In the genomic region with DNA sequence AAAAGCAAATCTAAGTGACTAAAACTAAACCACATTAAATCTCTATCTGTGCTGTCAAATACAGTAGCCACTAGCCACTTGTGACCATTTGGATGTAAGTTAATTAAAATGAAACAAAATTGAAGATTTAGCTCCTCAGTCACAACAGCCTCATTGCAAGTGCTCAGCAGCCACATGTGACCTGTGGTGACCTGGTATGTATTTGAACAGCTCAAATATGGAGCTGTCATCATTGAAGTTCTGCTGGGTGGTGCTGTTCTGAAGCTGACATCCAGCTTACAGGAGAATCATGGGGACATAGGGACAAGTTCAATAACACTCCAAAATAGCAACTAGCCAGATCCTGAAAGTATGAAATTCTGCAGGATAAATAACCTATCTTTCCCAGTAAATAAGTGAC, we compare ENCODE assay signal across 19 cellular contexts. TPM values are rescaled to one million over a fixed set of nuclear protein-coding genes. Genes with fewer than 3 reads are reported as not detected.
A peak's percentile ranks its signal among the peaks of the same experiment; 100 is the strongest.
DNase-seq lines count a peak whose midpoint lies in the region; ATAC-seq and TF ChIP-seq lines count a peak whose summit lies in the region.
"Had no signal": no experiment of that assay in that cellular context is flagged by ENCODE, and none has a peak within 500 bp of the region (broad histone marks: within the 10 kb centered on the region; RNA-seq: fewer than 3 reads in every experiment).

No MANE protein-coding gene starts in this region.

- no peaks in the 10 kb centered on the region for H3K27me3 Mint-ChIP-seq in activated naive CD4-positive, alpha-beta T cell treated with anti-CD3 and anti-CD28 coated beads, Interleukin-2, amount 50 U/mL, for 24 hours
- H3K27me3 Mint-ChIP-seq in activated naive CD4-positive, alpha-beta T cell treated with anti-CD3 and anti-CD28 coated beads for 36 hours (ENCODE audit: low read depth), result no peaks in the 10 kb centered on the region
- no peaks in the 10 kb centered on the region for H3K27me3 Mint-ChIP-seq in CD4-positive, CD25-positive, alpha-beta regulatory T cell
- no peaks in the 10 kb centered on the region for H3K27me3 Mint-ChIP-seq in memory B cell
- H3K27me3 Mint-ChIP-seq: CD4-positive, alpha-beta T cell had no signal

- no peaks in the 10 kb centered on the region for H3K9me3 Mint-ChIP-seq in activated naive CD4-positive, alpha-beta T cell treated with anti-CD3 and anti-CD28 coated beads, Interleukin-2, amount 50 U/mL, for 24 hours
- H3K9me3 Mint-ChIP-seq in activated naive CD4-positive, alpha-beta T cell treated with anti-CD3 and anti-CD28 coated beads for 36 hours, result no peaks in the 10 kb centered on the region
- no peaks in the 10 kb centered on the region for H3K9me3 Mint-ChIP-seq in CD4-positive, CD25-positive, alpha-beta regulatory T cell
- H3K9me3 Mint-ChIP-seq in memory B cell, result no peaks in the 10 kb centered on the region
- H3K9me3 Mint-ChIP-seq: CD4-positive, alpha-beta T cell; GM23338; HFFc6 had no signal

- intact Hi-C loops in activated naive CD4-positive, alpha-beta T cell treated with anti-CD3 and anti-CD28 coated beads for 36 hours (cut with micrococcal nuclease), result no loop called here
- intact Hi-C loops in colonic mucosa (cut with DNase I), result no loop called here

- H3K9ac ChIP-seq in colonic mucosa (ENCODE audit: low read depth in 2 of 2, low read length in 2 of 2), result no peak overlapping the region

- no peaks in the 10 kb centered on the region for H3K4me1 ChIP-seq in CD4-positive, CD25-positive, alpha-beta regulatory T cell (ENCODE audit: control insufficient read depth, insufficient read depth, low read length, poor library complexity, severe bottlenecking)
- no peaks in the 10 kb centered on the region for H3K4me1 ChIP-seq in colonic mucosa
- H3K4me1 ChIP-seq: BE2C had no signal

- CTCF ChIA-PET in activated naive CD4-positive, alpha-beta T cell treated with anti-CD3 and anti-CD28 coated beads for 36 hours (lab: Charles Lee), result interaction anchor here (0.9 to 2.0 kb wide), 2 partner anchors 35 to 64 kb away, joined by 3 to 13 read pairs; a partner anchor contains a TSS

- peak overlapping the region; percentile 53 for H3K27ac Mint-ChIP-seq in activated naive CD4-positive, alpha-beta T cell treated with anti-CD3 and anti-CD28 coated beads, Interleukin-2, amount 50 U/mL, for 24 hours
- H3K27ac Mint-ChIP-seq in activated naive CD4-positive, alpha-beta T cell treated with anti-CD3 and anti-CD28 coated beads for 36 hours, result no peak overlapping the region
- H3K27ac Mint-ChIP-seq in CD4-positive, CD25-positive, alpha-beta regulatory T cell, result peak overlapping the region in 2 of 3 donors; percentile 10 to 39
- H3K27ac Mint-ChIP-seq in memory B cell, result peak overlapping the region; percentile 33
- H3K27ac Mint-ChIP-seq: CD4-positive, alpha-beta T cell; GM23338; HFFc6 had no signal

- H3K36me3 Mint-ChIP-seq in activated naive CD4-positive, alpha-beta T cell treated with anti-CD3 and anti-CD28 coated beads, Interleukin-2, amount 50 U/mL, for 24 hours, result peaks cover 1% of the 10 kb centered on the region
- no peaks in the 10 kb centered on the region for H3K36me3 Mint-ChIP-seq in activated naive CD4-positive, alpha-beta T cell treated with anti-CD3 and anti-CD28 coated beads for 36 hours (ENCODE audit: low read depth)
- no peaks in the 10 kb centered on the region for H3K36me3 Mint-ChIP-seq in CD4-positive, CD25-positive, alpha-beta regulatory T cell
- no peaks in the 10 kb centered on the region for H3K36me3 Mint-ChIP-seq in memory B cell

- TF ChIP-seq CTCF in colonic mucosa (IDR thresholded peaks at IDR 0.05), result no peak

- ATAC-seq in CD4-positive, CD25-positive, alpha-beta regulatory T cell (ENCODE audit: low read depth in 2 of 2), result no peak
- no peak for ATAC-seq in memory B cell (ENCODE audit: low read depth)
- ATAC-seq: GM23338 had no signal

- no peak overlapping the region for H3K27ac ChIP-seq in CD4-positive, CD25-positive, alpha-beta regulatory T cell (ENCODE audit: insufficient read depth, low read length, poor library complexity, severe bottlenecking)
- H3K27ac ChIP-seq in colonic mucosa, result no peak overlapping the region

- no peaks in the 10 kb centered on the region for H3K9me3 ChIP-seq in CD4-positive, CD25-positive, alpha-beta regulatory T cell (ENCODE audit: control insufficient read depth in 2 of 2, low read length in 2 of 2)
- no peaks in the 10 kb centered on the region for H3K9me3 ChIP-seq in colonic mucosa
- H3K9me3 ChIP-seq: BE2C had no signal

- peaks cover 23% of the 10 kb centered on the region for H3K4me1 Mint-ChIP-seq in activated naive CD4-positive, alpha-beta T cell treated with anti-CD3 and anti-CD28 coated beads, Interleukin-2, amount 50 U/mL, for 24 hours
- peaks cover 12% of the 10 kb centered on the region for H3K4me1 Mint-ChIP-seq in activated naive CD4-positive, alpha-beta T cell treated with anti-CD3 and anti-CD28 coated beads for 36 hours (ENCODE audit: low read depth)
- H3K4me1 Mint-ChIP-seq in CD4-positive, CD25-positive, alpha-beta regulatory T cell, result peaks cover 5 to 20% (median 7%) of the 10 kb centered on the region in 4 donors
- H3K4me1 Mint-ChIP-seq in memory B cell, result peaks cover 6% of the 10 kb centered on the region
- H3K4me1 Mint-ChIP-seq: GM23338 had no signal

- no peak overlapping the region for H3K4me3 ChIP-seq in CD4-positive, CD25-positive, alpha-beta regulatory T cell (ENCODE audit: low read depth, low read length)
- no peak overlapping the region for H3K4me3 ChIP-seq in colonic mucosa
- H3K4me3 ChIP-seq: GM23338 had no signal

- H3K36me3 ChIP-seq in CD4-positive, CD25-positive, alpha-beta regulatory T cell (ENCODE audit: control insufficient read depth, insufficient read depth, low read length), result no peaks in the 10 kb centered on the region
- no peaks in the 10 kb centered on the region for H3K36me3 ChIP-seq in colonic mucosa
- H3K36me3 ChIP-seq: BE2C had no signal

- no peaks in the 10 kb centered on the region for H3K27me3 ChIP-seq in CD4-positive, CD25-positive, alpha-beta regulatory T cell (ENCODE audit: control insufficient read depth, insufficient read depth, low read length)
- no peaks in the 10 kb centered on the region for H3K27me3 ChIP-seq in colonic mucosa
- H3K27me3 ChIP-seq: BE2C had no signal

- no peak overlapping the region for H3K4me3 Mint-ChIP-seq in activated naive CD4-positive, alpha-beta T cell treated with anti-CD3 and anti-CD28 coated beads, Interleukin-2, amount 50 U/mL, for 24 hours
- no peak overlapping the region for H3K4me3 Mint-ChIP-seq in activated naive CD4-positive, alpha-beta T cell treated with anti-CD3 and anti-CD28 coated beads for 36 hours
- peak overlapping the region in 1 of 4 donors; percentile 7 for H3K4me3 Mint-ChIP-seq in CD4-positive, CD25-positive, alpha-beta regulatory T cell
- H3K4me3 Mint-ChIP-seq in memory B cell, result no peak overlapping the region
- H3K4me3 Mint-ChIP-seq: CD4-positive, alpha-beta T cell; GM23338; HFFc6 had no signal

- no peak for DNase-seq in activated naive CD4-positive, alpha-beta T cell treated with anti-CD3 and anti-CD28 coated beads for 36 hours
- DNase-seq in CD4-positive, CD25-positive, alpha-beta regulatory T cell, result no peak
- peak; percentile 70 for DNase-seq in HuH-7.5 (ENCODE audit: low spot score)
- DNase-seq in memory B cell (ENCODE audit: low spot score in 2 of 2), result no peak
- DNase-seq in colonic mucosa, result no peak
- no peak for DNase-seq in KG1 (lab: John Stamatoyannopoulos, UW)
- no peak for DNase-seq in inferior parietal cortex (ENCODE audit: extremely low spot score)
- DNase-seq: ACHN; BE2C; C1 segment of cervical spinal cord; CD4-positive, alpha-beta T cell; DMS153; DMS79 treated with DMSO at 0.1 percent for 48 hours; GF-D8; HCEC 1CT; HFFc6 had no signal

RNA-seq across cellular contexts. Expression of a gene that starts 27.2 kb away (rescaled TPM):
- 1 to 10 TPM; 3.1 to 3.8 TPM for total RNA-seq in activated naive CD4-positive, alpha-beta T cell treated with anti-CD3 and anti-CD28 coated beads for 36 hours
- 8.4 TPM for total RNA-seq in CD4-positive, CD25-positive, alpha-beta regulatory T cell
- polyA plus RNA-seq in CD4-positive, CD25-positive, alpha-beta regulatory T cell, result under 1 TPM; 0.06 to 0.27 (median 0.21) TPM
- total RNA-seq in colonic mucosa, result 1,000 to 10,000 TPM; 2,896 to 3,903 TPM
- total RNA-seq: A172 had no signal

Comparison
In these comparisons a context has a peak if more than half of its experiments do, and no peak if none do; other contexts are left out.
1. RNA of a gene that starts 27.2 kb away (total RNA-seq): 2,896 to 3,903 TPM in colonic mucosa; 8.4 TPM in CD4-positive, CD25-positive, alpha-beta regulatory T cell (single experiment) and 3.1 to 3.8 TPM in activated naive CD4-positive, alpha-beta T cell treated with anti-CD3 and anti-CD28 coated beads for 36 hours; every median in the first group is over 100 times any median in the second.